In the genomic region with DNA sequence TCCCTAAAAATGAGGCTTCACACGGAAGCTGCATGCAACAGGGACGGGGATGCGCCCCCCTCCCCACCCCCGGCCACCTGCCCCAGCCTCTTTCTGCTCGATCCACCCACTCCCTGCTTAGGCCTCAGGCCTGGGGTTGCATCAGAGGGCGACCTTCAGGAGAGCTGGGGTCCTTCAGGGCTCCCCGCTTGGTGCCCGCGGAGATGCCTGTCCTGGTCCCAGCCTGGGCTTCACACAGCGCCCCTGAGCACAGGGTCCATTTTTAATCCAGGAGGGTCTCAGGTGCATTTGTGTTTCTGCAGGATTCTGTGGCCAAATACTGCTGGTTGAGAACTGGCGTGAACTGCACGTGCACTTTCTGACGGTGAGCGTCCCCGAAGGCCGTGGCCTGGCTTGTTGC, we compare ENCODE assay signal across 23 cellular contexts.
"Had no signal": no experiment of that assay in that cellular context is flagged by ENCODE, and none has a peak within 500 bp of the region (broad histone marks: within the 10 kb centered on the region; RNA-seq: fewer than 3 reads in every experiment).

No MANE protein-coding gene starts in this region.

- H3K27me3 Mint-ChIP-seq: naive B cell; stimulated activated memory B cell treated with anti-CD40 and anti-IgM and Interleukin-4, amounts not matched to agents 10 μg/mL and 1 μg/mL and 100 μg/mL, for 72 hours; stimulated activated naive CD8-positive, alpha-beta T cell treated with anti-CD3 and anti-CD28 coated beads, Interleukin-15, amount 100 ng/mL, for 72 hours had no signal

- H3K27ac Mint-ChIP-seq: naive B cell; nephron; stimulated activated memory B cell treated with anti-CD40 and anti-IgM and Interleukin-4, amounts not matched to agents 10 μg/mL and 1 μg/mL and 100 μg/mL, for 72 hours had no signal

- ATAC-seq: foreskin keratinocyte; heart left ventricle; psoas muscle; sciatic nerve; stimulated activated memory B cell treated with anti-CD40 and anti-IgM and Interleukin-4, amounts not matched to agents 10 μg/mL and 1 μg/mL and 100 μg/mL, for 72 hours; stimulated activated naive CD8-positive, alpha-beta T cell treated with anti-CD3 and anti-CD28 coated beads, Interleukin-15, amount 100 ng/mL, for 72 hours; upper lobe of right lung had no signal

- H3K9me3 Mint-ChIP-seq: endodermal cell; naive B cell; nephron; stimulated activated memory B cell treated with anti-CD40 and anti-IgM and Interleukin-4, amounts not matched to agents 10 μg/mL and 1 μg/mL and 100 μg/mL, for 72 hours; stimulated activated naive CD8-positive, alpha-beta T cell treated with anti-CD3 and anti-CD28 coated beads, Interleukin-15, amount 100 ng/mL, for 72 hours had no signal

- H3K27me3 ChIP-seq: foreskin keratinocyte, heart left ventricle, spleen, testis, tibial nerve, upper lobe of right lung had no signal

- DNase-seq: effector CD4-positive, alpha-beta T cell; endodermal cell; erythroblast; foreskin keratinocyte; heart left ventricle; hippocampal formation; kidney glomerular epithelial cell; mesendoderm; naive B cell; psoas muscle; retina; spleen; stimulated activated CD4-positive, alpha-beta T cell treated with anti-CD3 and anti-CD28 coated beads, Interleukin-15, amount 100 ng/mL, for 24 hours; stimulated activated CD4-positive, alpha-beta T cell treated with anti-CD3 and anti-CD28 coated beads, Interleukin-1b, Interleukin-23, amount 100 ng/mL, for 48 hours; stimulated activated CD4-positive, alpha-beta T cell treated with anti-CD3 and anti-CD28 coated beads, Interleukin-4, amount 100 ng/mL, for 24 hours; stimulated activated naive CD8-positive, alpha-beta T cell treated with anti-CD3 and anti-CD28 coated beads, Interleukin-15, amount 100 ng/mL, for 72 hours; testis; upper lobe of right lung had no signal

- H3K4me1 ChIP-seq: foreskin keratinocyte, heart left ventricle, psoas muscle, testis, tibial nerve, upper lobe of right lung had no signal

- H3K4me3 Mint-ChIP-seq: endodermal cell; naive B cell; nephron; stimulated activated memory B cell treated with anti-CD40 and anti-IgM and Interleukin-4, amounts not matched to agents 10 μg/mL and 1 μg/mL and 100 μg/mL, for 72 hours; stimulated activated naive CD8-positive, alpha-beta T cell treated with anti-CD3 and anti-CD28 coated beads, Interleukin-15, amount 100 ng/mL, for 72 hours had no signal

- H3K27ac ChIP-seq: coronary artery, foreskin keratinocyte, heart left ventricle, psoas muscle, spleen, testis, tibial nerve, upper lobe of right lung had no signal

- H3K4me1 Mint-ChIP-seq: endodermal cell; naive B cell; nephron; stimulated activated memory B cell treated with anti-CD40 and anti-IgM and Interleukin-4, amounts not matched to agents 10 μg/mL and 1 μg/mL and 100 μg/mL, for 72 hours; stimulated activated naive CD8-positive, alpha-beta T cell treated with anti-CD3 and anti-CD28 coated beads, Interleukin-15, amount 100 ng/mL, for 72 hours had no signal

- H3K36me3 Mint-ChIP-seq: naive B cell had no signal

- H3K9me3 ChIP-seq: heart left ventricle, psoas muscle, spleen, testis, tibial nerve, upper lobe of right lung had no signal

- H3K4me3 ChIP-seq: coronary artery, heart left ventricle, psoas muscle, spleen, testis, tibial nerve, upper lobe of right lung had no signal
